1 cellular context compared by ENCODE assay signal in the genomic region with DNA sequence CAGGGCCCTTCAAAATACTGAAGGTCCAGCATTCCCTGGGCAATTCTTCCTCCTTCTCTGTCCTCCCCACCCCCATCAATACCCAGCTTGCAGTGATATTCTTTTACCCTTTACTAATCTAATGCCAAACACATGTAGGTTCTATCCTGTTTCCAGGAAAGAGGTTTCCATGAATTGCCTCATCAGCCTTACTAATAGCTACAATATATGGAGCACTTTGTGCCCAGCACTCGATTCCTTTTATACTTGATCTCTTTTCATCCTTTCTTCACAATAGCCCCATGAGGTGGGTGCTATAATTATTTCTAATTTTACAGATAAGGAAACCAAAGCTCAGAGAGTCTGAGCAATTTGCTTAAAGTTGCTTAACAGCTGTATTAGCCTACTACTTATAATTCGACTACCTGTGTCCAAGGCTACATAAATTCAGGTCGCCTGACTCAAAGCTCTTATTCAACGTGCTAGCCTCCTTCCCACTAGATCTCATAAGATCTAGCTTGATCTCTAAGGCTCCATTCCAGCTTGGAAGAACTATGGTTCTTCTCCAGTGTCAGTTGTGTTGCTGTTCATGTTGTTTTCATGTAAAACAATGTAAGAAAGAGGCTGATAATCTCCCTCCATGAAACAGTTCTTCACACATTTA.
TF ChIP-seq lines count a peak whose summit lies in the region.

No MANE protein-coding gene starts in this region.

TF ChIP-seq in K562, 482 proteins besides CTCF, POLR2A, EP300 and RAD21 (continued from another document and continues in another):
- TF ChIP-seq, protein P1, sequence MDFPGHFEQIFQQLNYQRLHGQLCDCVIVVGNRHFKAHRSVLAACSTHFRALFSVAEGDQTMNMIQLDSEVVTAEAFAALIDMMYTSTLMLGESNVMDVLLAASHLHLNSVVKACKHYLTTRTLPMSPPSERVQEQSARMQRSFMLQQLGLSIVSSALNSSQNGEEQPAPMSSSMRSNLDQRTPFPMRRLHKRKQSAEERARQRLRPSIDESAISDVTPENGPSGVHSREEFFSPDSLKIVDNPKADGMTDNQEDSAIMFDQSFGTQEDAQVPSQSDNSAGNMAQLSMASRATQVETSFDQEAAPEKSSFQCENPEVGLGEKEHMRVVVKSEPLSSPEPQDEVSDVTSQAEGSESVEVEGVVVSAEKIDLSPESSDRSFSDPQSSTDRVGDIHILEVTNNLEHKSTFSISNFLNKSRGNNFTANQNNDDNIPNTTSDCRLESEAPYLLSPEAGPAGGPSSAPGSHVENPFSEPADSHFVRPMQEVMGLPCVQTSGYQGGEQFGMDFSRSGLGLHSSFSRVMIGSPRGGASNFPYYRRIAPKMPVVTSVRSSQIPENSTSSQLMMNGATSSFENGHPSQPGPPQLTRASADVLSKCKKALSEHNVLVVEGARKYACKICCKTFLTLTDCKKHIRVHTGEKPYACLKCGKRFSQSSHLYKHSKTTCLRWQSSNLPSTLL (IDR thresholded peaks at IDR 0.05): peak; percentile 31; the same call in 1 of the 2 replicates
- TF ChIP-seq, protein P2, sequence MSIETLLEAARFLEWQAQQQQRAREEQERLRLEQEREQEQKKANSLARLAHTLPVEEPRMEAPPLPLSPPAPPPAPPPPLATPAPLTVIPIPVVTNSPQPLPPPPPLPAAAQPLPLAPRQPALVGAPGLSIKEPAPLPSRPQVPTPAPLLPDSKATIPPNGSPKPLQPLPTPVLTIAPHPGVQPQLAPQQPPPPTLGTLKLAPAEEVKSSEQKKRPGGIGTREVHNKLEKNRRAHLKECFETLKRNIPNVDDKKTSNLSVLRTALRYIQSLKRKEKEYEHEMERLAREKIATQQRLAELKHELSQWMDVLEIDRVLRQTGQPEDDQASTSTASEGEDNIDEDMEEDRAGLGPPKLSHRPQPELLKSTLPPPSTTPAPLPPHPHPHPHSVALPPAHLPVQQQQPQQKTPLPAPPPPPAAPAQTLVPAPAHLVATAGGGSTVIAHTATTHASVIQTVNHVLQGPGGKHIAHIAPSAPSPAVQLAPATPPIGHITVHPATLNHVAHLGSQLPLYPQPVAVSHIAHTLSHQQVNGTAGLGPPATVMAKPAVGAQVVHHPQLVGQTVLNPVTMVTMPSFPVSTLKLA (conservative IDR thresholded peaks at IDR 0.05): peak; percentile 10 to 36; a peak in 1 of 4 replicates
- TF ChIP-seq ZNF507 (tag; conservative IDR thresholded peaks at IDR 0.05): no peak; the same call in 1 of the 2 replicates
- no peak for TF ChIP-seq FOXK2 (conservative IDR thresholded peaks at IDR 0.05 in 1 of 2, IDR thresholded peaks at IDR 0.05 in 1 of 2; ENCODE audit: low read depth in 2 of 2)
- TF ChIP-seq, protein P3, sequence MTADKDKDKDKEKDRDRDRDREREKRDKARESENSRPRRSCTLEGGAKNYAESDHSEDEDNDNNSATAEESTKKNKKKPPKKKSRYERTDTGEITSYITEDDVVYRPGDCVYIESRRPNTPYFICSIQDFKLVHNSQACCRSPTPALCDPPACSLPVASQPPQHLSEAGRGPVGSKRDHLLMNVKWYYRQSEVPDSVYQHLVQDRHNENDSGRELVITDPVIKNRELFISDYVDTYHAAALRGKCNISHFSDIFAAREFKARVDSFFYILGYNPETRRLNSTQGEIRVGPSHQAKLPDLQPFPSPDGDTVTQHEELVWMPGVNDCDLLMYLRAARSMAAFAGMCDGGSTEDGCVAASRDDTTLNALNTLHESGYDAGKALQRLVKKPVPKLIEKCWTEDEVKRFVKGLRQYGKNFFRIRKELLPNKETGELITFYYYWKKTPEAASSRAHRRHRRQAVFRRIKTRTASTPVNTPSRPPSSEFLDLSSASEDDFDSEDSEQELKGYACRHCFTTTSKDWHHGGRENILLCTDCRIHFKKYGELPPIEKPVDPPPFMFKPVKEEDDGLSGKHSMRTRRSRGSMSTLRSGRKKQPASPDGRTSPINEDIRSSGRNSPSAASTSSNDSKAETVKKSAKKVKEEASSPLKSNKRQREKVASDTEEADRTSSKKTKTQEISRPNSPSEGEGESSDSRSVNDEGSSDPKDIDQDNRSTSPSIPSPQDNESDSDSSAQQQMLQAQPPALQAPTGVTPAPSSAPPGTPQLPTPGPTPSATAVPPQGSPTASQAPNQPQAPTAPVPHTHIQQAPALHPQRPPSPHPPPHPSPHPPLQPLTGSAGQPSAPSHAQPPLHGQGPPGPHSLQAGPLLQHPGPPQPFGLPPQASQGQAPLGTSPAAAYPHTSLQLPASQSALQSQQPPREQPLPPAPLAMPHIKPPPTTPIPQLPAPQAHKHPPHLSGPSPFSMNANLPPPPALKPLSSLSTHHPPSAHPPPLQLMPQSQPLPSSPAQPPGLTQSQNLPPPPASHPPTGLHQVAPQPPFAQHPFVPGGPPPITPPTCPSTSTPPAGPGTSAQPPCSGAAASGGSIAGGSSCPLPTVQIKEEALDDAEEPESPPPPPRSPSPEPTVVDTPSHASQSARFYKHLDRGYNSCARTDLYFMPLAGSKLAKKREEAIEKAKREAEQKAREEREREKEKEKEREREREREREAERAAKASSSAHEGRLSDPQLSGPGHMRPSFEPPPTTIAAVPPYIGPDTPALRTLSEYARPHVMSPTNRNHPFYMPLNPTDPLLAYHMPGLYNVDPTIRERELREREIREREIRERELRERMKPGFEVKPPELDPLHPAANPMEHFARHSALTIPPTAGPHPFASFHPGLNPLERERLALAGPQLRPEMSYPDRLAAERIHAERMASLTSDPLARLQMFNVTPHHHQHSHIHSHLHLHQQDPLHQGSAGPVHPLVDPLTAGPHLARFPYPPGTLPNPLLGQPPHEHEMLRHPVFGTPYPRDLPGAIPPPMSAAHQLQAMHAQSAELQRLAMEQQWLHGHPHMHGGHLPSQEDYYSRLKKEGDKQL (CRISPR knock-in tag; IDR thresholded peaks at IDR 0.05; ENCODE audit: borderline replicate concordance): no peak
- TF ChIP-seq, protein P4, sequence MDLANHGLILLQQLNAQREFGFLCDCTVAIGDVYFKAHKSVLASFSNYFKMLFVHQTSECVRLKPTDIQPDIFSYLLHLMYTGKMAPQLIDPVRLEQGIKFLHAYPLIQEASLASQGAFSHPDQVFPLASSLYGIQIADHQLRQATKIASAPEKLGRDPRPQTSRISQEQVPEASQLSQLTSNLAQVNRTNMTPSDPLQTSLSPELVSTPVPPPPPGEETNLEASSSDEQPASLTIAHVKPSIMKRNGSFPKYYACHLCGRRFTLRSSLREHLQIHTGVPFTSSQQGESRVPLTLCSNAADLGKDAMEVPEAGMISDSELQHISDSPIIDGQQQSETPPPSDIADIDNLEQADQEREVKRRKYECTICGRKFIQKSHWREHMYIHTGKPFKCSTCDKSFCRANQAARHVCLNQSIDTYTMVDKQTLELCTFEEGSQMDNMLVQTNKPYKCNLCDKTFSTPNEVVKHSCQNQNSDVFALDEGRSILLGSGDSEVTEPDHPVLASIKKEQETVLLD (IDR thresholded peaks at IDR 0.05): no peak
- TF ChIP-seq, protein P5, sequence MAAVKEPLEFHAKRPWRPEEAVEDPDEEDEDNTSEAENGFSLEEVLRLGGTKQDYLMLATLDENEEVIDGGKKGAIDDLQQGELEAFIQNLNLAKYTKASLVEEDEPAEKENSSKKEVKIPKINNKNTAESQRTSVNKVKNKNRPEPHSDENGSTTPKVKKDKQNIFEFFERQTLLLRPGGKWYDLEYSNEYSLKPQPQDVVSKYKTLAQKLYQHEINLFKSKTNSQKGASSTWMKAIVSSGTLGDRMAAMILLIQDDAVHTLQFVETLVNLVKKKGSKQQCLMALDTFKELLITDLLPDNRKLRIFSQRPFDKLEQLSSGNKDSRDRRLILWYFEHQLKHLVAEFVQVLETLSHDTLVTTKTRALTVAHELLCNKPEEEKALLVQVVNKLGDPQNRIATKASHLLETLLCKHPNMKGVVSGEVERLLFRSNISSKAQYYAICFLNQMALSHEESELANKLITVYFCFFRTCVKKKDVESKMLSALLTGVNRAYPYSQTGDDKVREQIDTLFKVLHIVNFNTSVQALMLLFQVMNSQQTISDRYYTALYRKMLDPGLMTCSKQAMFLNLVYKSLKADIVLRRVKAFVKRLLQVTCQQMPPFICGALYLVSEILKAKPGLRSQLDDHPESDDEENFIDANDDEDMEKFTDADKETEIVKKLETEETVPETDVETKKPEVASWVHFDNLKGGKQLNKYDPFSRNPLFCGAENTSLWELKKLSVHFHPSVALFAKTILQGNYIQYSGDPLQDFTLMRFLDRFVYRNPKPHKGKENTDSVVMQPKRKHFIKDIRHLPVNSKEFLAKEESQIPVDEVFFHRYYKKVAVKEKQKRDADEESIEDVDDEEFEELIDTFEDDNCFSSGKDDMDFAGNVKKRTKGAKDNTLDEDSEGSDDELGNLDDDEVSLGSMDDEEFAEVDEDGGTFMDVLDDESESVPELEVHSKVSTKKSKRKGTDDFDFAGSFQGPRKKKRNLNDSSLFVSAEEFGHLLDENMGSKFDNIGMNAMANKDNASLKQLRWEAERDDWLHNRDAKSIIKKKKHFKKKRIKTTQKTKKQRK (IDR thresholded peaks at IDR 0.05; ENCODE audit: borderline replicate concordance, low read depth, low read length): no peak
- TF ChIP-seq ZNF143 (CRISPR knock-in tag; IDR thresholded peaks at IDR 0.05): no peak
- no peak for TF ChIP-seq ZNF644 (tag; IDR thresholded peaks at IDR 0.05; ENCODE audit: low read depth)
- peak; percentile 69; the same call in 1 of the 2 replicates for TF ChIP-seq JUND (IDR thresholded peaks at IDR 0.05; ENCODE audit: borderline replicate concordance, low read depth, low read length)
- TF ChIP-seq JUND (tag; IDR thresholded peaks at IDR 0.05; ENCODE audit: borderline replicate concordance, low read depth, low read length): no peak; the same call in 2 of the 3 replicates
- TF ChIP-seq HDAC3 (IDR thresholded peaks at IDR 0.05; ENCODE audit: borderline replicate concordance, partially characterized antibody): peak; percentile 32
- TF ChIP-seq NONO (IDR thresholded peaks at IDR 0.05; ENCODE audit: low read depth in 2 of 2, low read length in 1 of 2): no peak
- peak; percentile 97 for TF ChIP-seq STAT5A (IDR thresholded peaks at IDR 0.05; ENCODE audit: borderline replicate concordance, low read length)
- no peak; the same call in 1 of the 2 replicates for TF ChIP-seq PTTG1 (tag; IDR thresholded peaks at IDR 0.05; ENCODE audit: low read depth)
- no peak; the same call in 1 of the 2 replicates for TF ChIP-seq DPF2 (IDR thresholded peaks at IDR 0.05)
- 0 out of 2 replicates have a peak, but pooled peaks have one; percentile 28 for TF ChIP-seq SUPT5H (IDR thresholded peaks at IDR 0.05)
- no peak for TF ChIP-seq PCBP2 (IDR thresholded peaks at IDR 0.05; ENCODE audit: low read depth, low read length, poor library complexity, severe bottlenecking)
- TF ChIP-seq ZC3H4 (CRISPR knock-in tag; IDR thresholded peaks at IDR 0.05; ENCODE audit: borderline replicate concordance): no peak
- TF ChIP-seq HSF4 (CRISPR knock-in tag; IDR thresholded peaks at IDR 0.05; ENCODE audit: borderline replicate concordance): no peak
- no peak for TF ChIP-seq ZNF134 (CRISPR knock-in tag; conservative IDR thresholded peaks at IDR 0.05)
- no peak; the same call in 1 of the 2 replicates for TF ChIP-seq ELF1 (tag; IDR thresholded peaks at IDR 0.05)
- no peak for TF ChIP-seq ZNF197 (CRISPR knock-in tag; IDR thresholded peaks at IDR 0.05; ENCODE audit: low read depth)
- no peak for TF ChIP-seq ZNF699 (CRISPR knock-in tag; IDR thresholded peaks at IDR 0.05; ENCODE audit: insufficient replicate concordance)
- no peak for TF ChIP-seq MED1 (CRISPR knock-in tag; IDR thresholded peaks at IDR 0.05; ENCODE audit: borderline replicate concordance)
- TF ChIP-seq MAFK (IDR thresholded peaks at IDR 0.05; ENCODE audit: low read length): no peak
- TF ChIP-seq TRIM24 (IDR thresholded peaks at IDR 0.05): peak; percentile 64 to 84; a peak in 3 of 4 replicates
- TF ChIP-seq MAZ (CRISPR knock-in tag; conservative IDR thresholded peaks at IDR 0.05 in 1 of 2, IDR thresholded peaks at IDR 0.05 in 1 of 2): peak in 1 of 2 experiments; percentile 47; a peak in 1 of 4 replicates
- TF ChIP-seq PTBP1 (IDR thresholded peaks at IDR 0.05; ENCODE audit: low read depth, low read length): no peak
- peak; percentile 14; the same call in 1 of the 2 replicates for TF ChIP-seq HDAC2 (IDR thresholded peaks at IDR 0.05)
- peak; percentile 59; the same call in 1 of the 2 replicates for TF ChIP-seq MECOM (CRISPR knock-in tag; IDR thresholded peaks at IDR 0.05)
- TF ChIP-seq LEF1 (IDR thresholded peaks at IDR 0.05): peak; percentile 94
- no peak for TF ChIP-seq SRSF7 (optimal IDR thresholded peaks at IDR 0.05; ENCODE audit: low read depth, low read length)
- TF ChIP-seq, protein P6, sequence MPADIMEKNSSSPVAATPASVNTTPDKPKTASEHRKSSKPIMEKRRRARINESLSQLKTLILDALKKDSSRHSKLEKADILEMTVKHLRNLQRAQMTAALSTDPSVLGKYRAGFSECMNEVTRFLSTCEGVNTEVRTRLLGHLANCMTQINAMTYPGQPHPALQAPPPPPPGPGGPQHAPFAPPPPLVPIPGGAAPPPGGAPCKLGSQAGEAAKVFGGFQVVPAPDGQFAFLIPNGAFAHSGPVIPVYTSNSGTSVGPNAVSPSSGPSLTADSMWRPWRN (IDR thresholded peaks at IDR 0.05; ENCODE audit: low read depth): no peak
- TF ChIP-seq CCAR2 (IDR thresholded peaks at IDR 0.05; ENCODE audit: low read depth, low read length): no peak
- TF ChIP-seq HDAC8 (tag; IDR thresholded peaks at IDR 0.05): no peak; the same call in 1 of the 2 replicates
- no peak for TF ChIP-seq ZFPM2 (CRISPR knock-in tag; IDR thresholded peaks at IDR 0.05)
- TF ChIP-seq FUS (optimal IDR thresholded peaks at IDR 0.05; ENCODE audit: low read depth, low read length): no peak
- TF ChIP-seq DMBX1 (CRISPR knock-in tag; IDR thresholded peaks at IDR 0.05; ENCODE audit: borderline replicate concordance): peak; percentile 31; the same call in 1 of the 2 replicates
- TF ChIP-seq, protein P7, sequence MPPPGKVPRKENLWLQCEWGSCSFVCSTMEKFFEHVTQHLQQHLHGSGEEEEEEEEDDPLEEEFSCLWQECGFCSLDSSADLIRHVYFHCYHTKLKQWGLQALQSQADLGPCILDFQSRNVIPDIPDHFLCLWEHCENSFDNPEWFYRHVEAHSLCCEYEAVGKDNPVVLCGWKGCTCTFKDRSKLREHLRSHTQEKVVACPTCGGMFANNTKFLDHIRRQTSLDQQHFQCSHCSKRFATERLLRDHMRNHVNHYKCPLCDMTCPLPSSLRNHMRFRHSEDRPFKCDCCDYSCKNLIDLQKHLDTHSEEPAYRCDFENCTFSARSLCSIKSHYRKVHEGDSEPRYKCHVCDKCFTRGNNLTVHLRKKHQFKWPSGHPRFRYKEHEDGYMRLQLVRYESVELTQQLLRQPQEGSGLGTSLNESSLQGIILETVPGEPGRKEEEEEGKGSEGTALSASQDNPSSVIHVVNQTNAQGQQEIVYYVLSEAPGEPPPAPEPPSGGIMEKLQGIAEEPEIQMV (tag; conservative IDR thresholded peaks at IDR 0.05; ENCODE audit: low read depth): no peak
- TF ChIP-seq CEBPB (tag; IDR thresholded peaks at IDR 0.05): peak; percentile 38
- no peak for TF ChIP-seq NFE2L1 (tag; IDR thresholded peaks at IDR 0.05; ENCODE audit: borderline replicate concordance, low read depth)
- no peak for TF ChIP-seq TGIF2 (CRISPR knock-in tag; IDR thresholded peaks at IDR 0.05)
- TF ChIP-seq POLR2G (IDR thresholded peaks at IDR 0.05; ENCODE audit: low read depth, low read length): no peak
- TF ChIP-seq MTA2 (IDR thresholded peaks at IDR 0.05; ENCODE audit: low read depth): peak; percentile 72
- TF ChIP-seq SIRT6 (IDR thresholded peaks at IDR 0.05; ENCODE audit: low read depth, low read length): no peak
- TF ChIP-seq DDX20 (tag; IDR thresholded peaks at IDR 0.05; ENCODE audit: low read depth): no peak; the same call in 1 of the 2 replicates
- TF ChIP-seq HNRNPH1 (optimal IDR thresholded peaks at IDR 0.05; ENCODE audit: low read depth, low read length): no peak
- no peak for TF ChIP-seq PHF21A (IDR thresholded peaks at IDR 0.05; ENCODE audit: borderline replicate concordance, low read depth)
